10 cellular contexts compared by ENCODE assay signal in the genomic region with DNA sequence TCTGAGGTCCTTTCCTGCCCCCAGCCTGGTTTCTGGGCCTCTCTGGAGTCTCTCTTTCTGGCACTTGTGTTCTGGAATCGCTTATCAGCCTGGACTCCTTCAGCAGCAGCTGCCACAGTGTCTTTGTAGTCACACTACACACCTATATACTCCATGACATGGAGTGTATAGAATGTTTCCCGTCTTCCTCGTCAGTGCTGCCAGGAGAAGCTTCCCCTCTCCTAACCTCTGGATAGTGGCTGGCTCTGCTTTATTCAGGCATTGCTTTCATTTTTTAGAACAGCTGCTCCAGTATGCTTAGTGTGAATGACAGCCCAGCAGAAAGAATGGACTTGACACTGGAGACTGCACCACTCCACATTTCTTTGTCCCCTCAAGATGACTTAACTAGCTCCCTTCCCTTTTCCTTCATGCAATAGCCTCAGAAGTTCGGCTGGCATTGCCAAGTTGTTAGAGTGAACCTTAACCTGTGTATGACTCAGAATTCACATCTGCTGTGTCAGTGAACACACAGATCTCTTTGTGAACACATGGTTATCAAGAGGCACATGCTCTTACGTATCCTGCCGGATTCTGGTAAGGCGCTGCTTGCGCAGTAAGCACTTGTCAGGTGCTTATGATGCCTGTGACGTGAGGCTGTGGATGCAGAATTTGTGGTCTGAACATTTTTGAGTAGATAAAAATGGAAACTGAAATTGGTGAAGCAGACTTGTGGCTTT.
A peak's percentile ranks its signal among the peaks of the same experiment; 100 is the strongest.
DNase-seq lines count a peak whose midpoint lies in the region; ATAC-seq and TF ChIP-seq lines count a peak whose summit lies in the region.
"Had no signal": no experiment of that assay in that cellular context is flagged by ENCODE, and none has a peak within 500 bp of the region (broad histone marks: within the 10 kb centered on the region; RNA-seq: fewer than 3 reads in every experiment).

No MANE protein-coding gene starts in this region.

- H3K4me1 ChIP-seq in IMR-90 (ENCODE audit: control insufficient read depth, insufficient read depth, low read length) (peaks cover 8% of the 10 kb centered on the region), left lung (peaks cover 7 to 33% of the 10 kb centered on the region in 2 donors), suprapubic skin (no peaks in the 10 kb centered on the region), Karpas-422 (ENCODE audit: low read length) (peaks cover 18% of the 10 kb centered on the region)

- no peak for TF ChIP-seq RAD21 in IMR-90 (IDR thresholded peaks at IDR 0.05; ENCODE audit: low read length)

- H3K9me1 ChIP-seq in IMR-90 (ENCODE audit: insufficient read depth, low read length) = no peaks in the 10 kb centered on the region

- H3K14ac ChIP-seq in IMR-90 (replicated peaks; ENCODE audit: low read depth, low read length) = no peak overlapping the region; the same call in 1 of the 2 replicates

- no peaks in the 10 kb centered on the region for H3K36me3 ChIP-seq in IMR-90 (ENCODE audit: control insufficient read depth, insufficient read depth, low read length)
- no peaks in the 10 kb centered on the region for H3K36me3 ChIP-seq in left lung
- no peaks in the 10 kb centered on the region for H3K36me3 ChIP-seq in suprapubic skin
- H3K36me3 ChIP-seq in Karpas-422 (ENCODE audit: insufficient read depth, low read length) = no peaks in the 10 kb centered on the region

- H3K4me2 ChIP-seq in IMR-90 (ENCODE audit: low read depth, low read length) = peak overlapping the region; percentile 27; the same call in 1 of the 2 replicates
- no peak overlapping the region for H3K4me2 ChIP-seq in Karpas-422 (ENCODE audit: low read depth, low read length, poor library complexity, severe bottlenecking)

- intact Hi-C loops in IMR-90 (cut with micrococcal nuclease) (loop anchor here (1.0 kb wide), 1 partner anchor 75 kb away; no protein-coding TSS in a partner anchor), left lung (cut with DNase I) (no loop called here)

- POLR2A ChIA-PET in AG04450 (lab: Yijun Ruan, JAX) (interaction anchor here (0.8 to 0.9 kb wide), 2 partner anchors 12 to 380 kb away, joined by 3 to 5 read pairs; no protein-coding TSS in a partner anchor), IMR-90 (lab: Charles Lee; ENCODE audit: unreplicated experiment) (no interaction called here)

- no peak overlapping the region for H3K4me3 Mint-ChIP-seq in activated naive CD8-positive, alpha-beta T cell treated with anti-CD3 and anti-CD28 coated beads for 36 hours
- H3K4me3 Mint-ChIP-seq: activated naive CD4-positive, alpha-beta T cell treated with anti-CD3 and anti-CD28 coated beads, Interleukin-2, amount 50 U/mL, for 24 hours had no signal

- peak overlapping the region; percentile 5 for H2AFZ ChIP-seq in IMR-90 (replicated peaks; ENCODE audit: low read length, poor library complexity)
- H2AFZ ChIP-seq in Karpas-422 (ENCODE audit: low read length) = no peak overlapping the region

- no peak overlapping the region for H4K5ac ChIP-seq in IMR-90 (ENCODE audit: low read depth, low read length)

- DNase-seq in AG04450 (ENCODE audit: low read depth, low spot score) (peak; percentile 84), IMR-90 (peak; percentile 98), astrocyte of the hippocampus (ENCODE audit: low read depth, low spot score) (peak; percentile 73), left lung (peak in 1 of 2 donors; percentile 76), suprapubic skin (ENCODE audit: low spot score in 2 of 2) (no peak), Karpas-422 (no peak)
- no peak for DNase-seq in activated naive CD8-positive, alpha-beta T cell treated with anti-CD3 and anti-CD28 coated beads for 36 hours
- DNase-seq: stimulated activated CD4-positive, alpha-beta T cell treated with anti-CD3 and anti-CD28 coated beads, Interleukin-15, amount 100 ng/mL, for 24 hours had no signal

- H3K9me3 Mint-ChIP-seq in activated naive CD8-positive, alpha-beta T cell treated with anti-CD3 and anti-CD28 coated beads for 36 hours = no peaks in the 10 kb centered on the region
- H3K9me3 Mint-ChIP-seq: activated naive CD4-positive, alpha-beta T cell treated with anti-CD3 and anti-CD28 coated beads, Interleukin-2, amount 50 U/mL, for 24 hours had no signal

- H3K4me1 Mint-ChIP-seq in activated naive CD8-positive, alpha-beta T cell treated with anti-CD3 and anti-CD28 coated beads for 36 hours = peaks cover 6% of the 10 kb centered on the region

- no peak overlapping the region for H3K18ac ChIP-seq in IMR-90 (ENCODE audit: low read depth, low read length)

- H3K4me3 ChIP-seq in AG04450 (ENCODE audit: low read depth, low read length) (no peak overlapping the region), IMR-90 (ENCODE audit: insufficient read depth, low read depth, low read length) (no peak overlapping the region), left lung (no peak overlapping the region), suprapubic skin (no peak overlapping the region), Karpas-422 (ENCODE audit: low read length) (no peak overlapping the region)

- no peaks in the 10 kb centered on the region for H3K36me3 Mint-ChIP-seq in activated naive CD8-positive, alpha-beta T cell treated with anti-CD3 and anti-CD28 coated beads for 36 hours
- H3K36me3 Mint-ChIP-seq: activated naive CD4-positive, alpha-beta T cell treated with anti-CD3 and anti-CD28 coated beads, Interleukin-2, amount 50 U/mL, for 24 hours had no signal

- H3K23ac ChIP-seq in IMR-90 (ENCODE audit: low read depth, low read length) = no peak overlapping the region

- no peak for TF ChIP-seq EP300 in suprapubic skin (IDR thresholded peaks at IDR 0.05)

- H3K79me2 ChIP-seq in Karpas-422 (ENCODE audit: low read length) = no peaks in the 10 kb centered on the region

- H3K4ac ChIP-seq in IMR-90 (ENCODE audit: low read depth, low read length) = no peak overlapping the region

- H4K91ac ChIP-seq in IMR-90 (ENCODE audit: insufficient read depth, low read depth, low read length) = no peak overlapping the region

- CTCF ChIA-PET in AG04450 (lab: Charles Lee) = interaction anchor here (0.6 to 3.1 kb wide), 7 partner anchors 73 to 237 kb away, joined by 3 to 14 read pairs (median 3); a partner anchor contains a TSS
- CTCF ChIA-PET in IMR-90 (lab: Yijun Ruan, JAX) = interaction anchor here (1.0 to 2.2 kb wide), 3 partner anchors 10 to 74 kb away, joined by 3 to 12 read pairs (median 4); a partner anchor contains a TSS

- H3K9me3 ChIP-seq in AG04450 (ENCODE audit: control insufficient read depth, insufficient read depth, low read length) (no peaks in the 10 kb centered on the region), IMR-90 (ENCODE audit: control insufficient read depth, insufficient read depth, low read length) (no peaks in the 10 kb centered on the region), left lung (no peaks in the 10 kb centered on the region), suprapubic skin (no peaks in the 10 kb centered on the region), Karpas-422 (ENCODE audit: low read length) (no peaks in the 10 kb centered on the region)

- dilution Hi-C loops in IMR-90 (cut with HindIII; ENCODE audit: low sequenced_read_pairs, unreplicated experiment) = no loop called here

- H2AK9ac ChIP-seq in IMR-90 (replicated peaks; ENCODE audit: low read depth, low read length, poor library complexity) = peak overlapping the region; percentile 6

- H3K9me2 ChIP-seq in Karpas-422 (replicated peaks; ENCODE audit: insufficient read depth, low read length) = no peaks in the 10 kb centered on the region

- BruUV-seq in IMR-90 (replicated peaks; lab: Mats Ljungman, UMichigan) = no TSS peak

- H2BK5ac ChIP-seq in IMR-90 (ENCODE audit: low read depth, low read length, poor library complexity, severe bottlenecking) = no peak overlapping the region

- H4K20me1 ChIP-seq in IMR-90 (ENCODE audit: insufficient read depth, low read length) (no peaks in the 10 kb centered on the region), Karpas-422 (ENCODE audit: insufficient read depth, low read depth, low read length) (peaks cover 46% of the 10 kb centered on the region)

- H2BK15ac ChIP-seq in IMR-90 (ENCODE audit: low read depth, low read length) = no peak overlapping the region

- no peaks in the 10 kb centered on the region for H3K79me1 ChIP-seq in IMR-90 (ENCODE audit: low read depth in 1 of 2, low read length in 2 of 2)

- in situ Hi-C loops in IMR-90 (cut with MboI; ENCODE audit: low sequenced_read_pairs) = loop anchor here (25.0 kb wide), 1 partner anchor 481 kb away; no protein-coding TSS in a partner anchor

- H3K27ac ChIP-seq in AG04450 (ENCODE audit: low read depth, low read length) (peak overlapping the region; percentile 61), IMR-90 (ENCODE audit: insufficient read depth, low read length) (no peak overlapping the region), left lung (peak overlapping the region; percentile 57 to 83), suprapubic skin (no peak overlapping the region), Karpas-422 (ENCODE audit: low read length) (no peak overlapping the region)

- H3K27ac Mint-ChIP-seq in activated naive CD8-positive, alpha-beta T cell treated with anti-CD3 and anti-CD28 coated beads for 36 hours = no peak overlapping the region
- H3K27ac Mint-ChIP-seq: activated naive CD4-positive, alpha-beta T cell treated with anti-CD3 and anti-CD28 coated beads, Interleukin-2, amount 50 U/mL, for 24 hours had no signal

- no peaks in the 10 kb centered on the region for H3K27me3 ChIP-seq in AG04450 (ENCODE audit: control insufficient read depth, insufficient read depth, low read length)
- H3K27me3 ChIP-seq in IMR-90 (ENCODE audit: control insufficient read depth, insufficient read depth, low read length) = no peaks in the 10 kb centered on the region
- H3K27me3 ChIP-seq in left lung = no peaks in the 10 kb centered on the region
- H3K27me3 ChIP-seq in suprapubic skin = no peaks in the 10 kb centered on the region
- no peaks in the 10 kb centered on the region for H3K27me3 ChIP-seq in Karpas-422 (ENCODE audit: low read length)

- no peak overlapping the region for H2BK20ac ChIP-seq in IMR-90 (ENCODE audit: low read depth, low read length)

- H2AK5ac ChIP-seq in IMR-90 (ENCODE audit: low read depth, low read length) = peak overlapping the region; percentile 27

- H3K56ac ChIP-seq in IMR-90 (ENCODE audit: extremely low read depth, insufficient read depth, low read length) = no peak overlapping the region

- TF ChIP-seq POLR2A in IMR-90 (IDR thresholded peaks at IDR 0.05; ENCODE audit: low read depth, low read length) (no peak), suprapubic skin (IDR thresholded peaks at IDR 0.05) (no peak)

- TF ChIP-seq CTCF in AG04450 (IDR thresholded peaks at IDR 0.05; ENCODE audit: low read depth, low read length) = no peak
- TF ChIP-seq CTCF in IMR-90 (conservative IDR thresholded peaks at IDR 0.05; ENCODE audit: low read depth, low read length) = no peak
- TF ChIP-seq CTCF in left lung (IDR thresholded peaks at IDR 0.05) = no peak
- no peak for TF ChIP-seq CTCF in suprapubic skin (IDR thresholded peaks at IDR 0.05)

- no peaks in the 10 kb centered on the region for H3K27me3 Mint-ChIP-seq in activated naive CD8-positive, alpha-beta T cell treated with anti-CD3 and anti-CD28 coated beads for 36 hours
- H3K27me3 Mint-ChIP-seq: activated naive CD4-positive, alpha-beta T cell treated with anti-CD3 and anti-CD28 coated beads, Interleukin-2, amount 50 U/mL, for 24 hours had no signal

- H3K9ac ChIP-seq in IMR-90 (ENCODE audit: low read depth, low read length) (no peak overlapping the region), Karpas-422 (ENCODE audit: low read length) (no peak overlapping the region)

- H2BK120ac ChIP-seq in IMR-90 (ENCODE audit: low read depth, low read length) = no peak overlapping the region

- WGBS in IMR-90 (ENCODE audit: extremely low coverage in 2 of 2, insufficient read length in 1 of 2), 2 experiments = 20% methylated on average over 3 of the region's 9 CpGs; no CpG with 5 or more reads in 1 of the 2 experiments
- 50% methylated on average over 9 of the region's 9 CpGs for WGBS in suprapubic skin

- no peak overlapping the region for H4K8ac ChIP-seq in IMR-90 (ENCODE audit: low read depth in 2 of 2, low read length in 2 of 2)

- peak; percentile 79 for ATAC-seq in IMR-90 (ENCODE audit: low read depth)
- peak; percentile 81 for ATAC-seq in left lung
- ATAC-seq in HG03354 (IDR thresholded peaks at IDR 0.05; ENCODE audit: poor library complexity, severe bottlenecking, unreplicated experiment) = no peak

Comparison
In these comparisons a context has a peak if more than half of its experiments do, and no peak if none do; other contexts are left out.
1. DNase-seq: peak in AG04450 (single experiment), IMR-90 (single experiment) and astrocyte of the hippocampus (single experiment); none in activated naive CD8-positive, alpha-beta T cell treated with anti-CD3 and anti-CD28 coated beads for 36 hours (single experiment), suprapubic skin (0 of 2) and Karpas-422 (single experiment).
2. H3K27ac ChIP-seq: peak in AG04450 (single experiment) and left lung (2 of 2); none in IMR-90 (single experiment), suprapubic skin (single experiment) and Karpas-422 (single experiment).